ENCODE assay signal across 32 cellular contexts in genomic region chr2:82339805-82340204, GRCh38.
"Had no signal": no experiment of that assay in that cellular context is flagged by ENCODE, and none has a peak within 500 bp of the region (broad histone marks: within the 10 kb centered on the region; RNA-seq: fewer than 3 reads in every experiment).

No MANE protein-coding gene starts in this region.

- H3K9me3 Mint-ChIP-seq: nephron; neural progenitor cell; stimulated activated memory B cell treated with anti-CD40 and anti-IgM and Interleukin-4, amounts not matched to agents 10 μg/mL and 1 μg/mL and 100 μg/mL, for 72 hours; stimulated activated naive CD8-positive, alpha-beta T cell treated with anti-CD3 and anti-CD28 coated beads, Interleukin-15, amount 100 ng/mL, for 72 hours; type B pancreatic cell had no signal

- H3K36me3 ChIP-seq: neural progenitor cell, ovary, right lobe of liver, sigmoid colon, spleen, suprapubic skin, tibial artery, transverse colon, vagina had no signal

- H3K79me2 ChIP-seq: parathyroid adenoma had no signal

- H3K27me3 ChIP-seq: neural progenitor cell, ovary, right lobe of liver, sigmoid colon, spleen, suprapubic skin, testis, tibial artery, transverse colon, vagina had no signal

- H3K36me3 Mint-ChIP-seq: naive B cell; natural killer cell; neural progenitor cell; stimulated activated memory B cell treated with anti-CD40 and anti-IgM and Interleukin-4, amounts not matched to agents 10 μg/mL and 1 μg/mL and 100 μg/mL, for 72 hours; type B pancreatic cell had no signal

- H3K4me3 Mint-ChIP-seq: naive B cell; natural killer cell; nephron; neural progenitor cell; stimulated activated memory B cell treated with anti-CD40 and anti-IgM and Interleukin-4, amounts not matched to agents 10 μg/mL and 1 μg/mL and 100 μg/mL, for 72 hours; stimulated activated naive CD8-positive, alpha-beta T cell treated with anti-CD3 and anti-CD28 coated beads, Interleukin-15, amount 100 ng/mL, for 72 hours; type B pancreatic cell had no signal

- H3K9ac ChIP-seq: neural progenitor cell, parathyroid adenoma had no signal

- H3K27me3 Mint-ChIP-seq: naive B cell; progenitor cell of endocrine pancreas; stimulated activated memory B cell treated with anti-CD40 and anti-IgM and Interleukin-4, amounts not matched to agents 10 μg/mL and 1 μg/mL and 100 μg/mL, for 72 hours; stimulated activated naive CD8-positive, alpha-beta T cell treated with anti-CD3 and anti-CD28 coated beads, Interleukin-15, amount 100 ng/mL, for 72 hours; type B pancreatic cell had no signal

- FAIRE-seq: urothelium cell line had no signal

- H3K4me1 ChIP-seq: neural progenitor cell, parathyroid adenoma, psoas muscle, right lobe of liver, sigmoid colon, spleen, suprapubic skin, testis, tibial artery, transverse colon, vagina had no signal

- H3K27ac Mint-ChIP-seq: naive B cell; natural killer cell; nephron; neural progenitor cell; progenitor cell of endocrine pancreas; stimulated activated memory B cell treated with anti-CD40 and anti-IgM and Interleukin-4, amounts not matched to agents 10 μg/mL and 1 μg/mL and 100 μg/mL, for 72 hours; stimulated activated naive CD8-positive, alpha-beta T cell treated with anti-CD3 and anti-CD28 coated beads, Interleukin-15, amount 100 ng/mL, for 72 hours; type B pancreatic cell had no signal

- H3K4me1 Mint-ChIP-seq: naive B cell; natural killer cell; nephron; neural progenitor cell; stimulated activated memory B cell treated with anti-CD40 and anti-IgM and Interleukin-4, amounts not matched to agents 10 μg/mL and 1 μg/mL and 100 μg/mL, for 72 hours; stimulated activated naive CD8-positive, alpha-beta T cell treated with anti-CD3 and anti-CD28 coated beads, Interleukin-15, amount 100 ng/mL, for 72 hours had no signal

- H3K9me3 ChIP-seq: ovary, psoas muscle, right lobe of liver, sigmoid colon, suprapubic skin, testis, tibial artery, transverse colon, vagina had no signal

- H3K27ac ChIP-seq: neural progenitor cell, ovary, parathyroid adenoma, psoas muscle, right lobe of liver, sigmoid colon, spleen, suprapubic skin, testis, tibial artery, transverse colon, vagina had no signal

- ATAC-seq: natural killer cell; psoas muscle; right cardiac atrium; stimulated activated memory B cell treated with anti-CD40 and anti-IgM and Interleukin-4, amounts not matched to agents 10 μg/mL and 1 μg/mL and 100 μg/mL, for 72 hours; stimulated activated naive CD8-positive, alpha-beta T cell treated with anti-CD3 and anti-CD28 coated beads, Interleukin-15, amount 100 ng/mL, for 72 hours; stimulated activated naive CD8-positive, alpha-beta T cell treated with anti-CD3 and anti-CD28 coated beads, Interleukin-15, Interleukin-2, amounts not matched to agents 100 U/mL and 50 U/mL, for 24 hours had no signal

- H2AFZ ChIP-seq: neural progenitor cell, parathyroid adenoma had no signal

- DNase-seq: naive B cell; natural killer cell; occipital lobe; ovary; posterior cingulate gyrus; psoas muscle; right cardiac atrium; right lobe of liver; sigmoid colon; small intestine; spleen; stimulated activated CD4-positive, alpha-beta T cell treated with anti-CD3 and anti-CD28 coated beads, Interleukin-12 subunit alpha, Interleukin-12 subunit beta, amount 100 ng/mL, for 4 hours; stimulated activated CD4-positive, alpha-beta T cell treated with anti-CD3 and anti-CD28 coated beads, Interleukin-1b, Interleukin-23, amount 100 ng/mL, for 48 hours; stimulated activated CD4-positive, alpha-beta T cell treated with anti-CD3 and anti-CD28 coated beads, Interleukin-4, amount 100 ng/mL, for 1 hour; stimulated activated CD4-positive, alpha-beta T cell treated with anti-CD3 and anti-CD28 coated beads, Interleukin-4, amount 100 ng/mL, for 4 hours; stimulated activated CD8-positive, alpha-beta memory T cell treated with anti-CD3 and anti-CD28 coated beads, Interleukin-4, amount 100 ng/mL, for 48 hours; stimulated activated naive CD4-positive, alpha-beta T cell; stimulated activated naive CD8-positive, alpha-beta T cell treated with anti-CD3 and anti-CD28 coated beads, Interleukin-15, amount 100 ng/mL, for 72 hours; stimulated activated naive CD8-positive, alpha-beta T cell treated with anti-CD3 and anti-CD28 coated beads, Interleukin-15, Interleukin-2, amounts not matched to agents 100 U/mL and 50 U/mL, for 24 hours; substantia nigra; testis; tibial artery; transverse colon had no signal

- H3K4me3 ChIP-seq: neural progenitor cell, ovary, psoas muscle, right lobe of liver, sigmoid colon, spleen, suprapubic skin, testis, tibial artery, transverse colon, vagina had no signal

- H3K4me2 ChIP-seq: neural progenitor cell had no signal
